1 cellular context compared by ENCODE assay signal in genomic region chr14:74476107-74476506, GRCh38.
TF ChIP-seq lines count a peak whose summit lies in the region.

No MANE protein-coding gene starts in this region.

TF ChIP-seq in H1, 55 proteins besides CTCF, POLR2A, EP300 and RAD21:
- TF ChIP-seq EGR1 (IDR thresholded peaks at IDR 0.05; ENCODE audit: borderline replicate concordance, low read depth, low read length): no peak
- no peak for TF ChIP-seq RNF2 (IDR thresholded peaks at IDR 0.05; ENCODE audit: borderline replicate concordance, low read depth, low read length, missing control alignments, poor library complexity, severe bottlenecking)
- no peak for TF ChIP-seq TAF7 (optimal IDR thresholded peaks at IDR 0.05; ENCODE audit: borderline replicate concordance, low read depth, low read length)
- no peak for TF ChIP-seq RFX5 (IDR thresholded peaks at IDR 0.05; ENCODE audit: borderline replicate concordance, low read depth, low read length)
- TF ChIP-seq CBX8 (IDR thresholded peaks at IDR 0.05; ENCODE audit: borderline replicate concordance, low read depth, low read length): no peak
- no peak for TF ChIP-seq USF2 (IDR thresholded peaks at IDR 0.05; ENCODE audit: low read length)
- no peak for TF ChIP-seq JUND (IDR thresholded peaks at IDR 0.05; ENCODE audit: low read length)
- no peak for TF ChIP-seq SP1 (IDR thresholded peaks at IDR 0.05; ENCODE audit: low read depth, low read length)
